21 cellular contexts compared by ENCODE assay signal in the genomic region with DNA sequence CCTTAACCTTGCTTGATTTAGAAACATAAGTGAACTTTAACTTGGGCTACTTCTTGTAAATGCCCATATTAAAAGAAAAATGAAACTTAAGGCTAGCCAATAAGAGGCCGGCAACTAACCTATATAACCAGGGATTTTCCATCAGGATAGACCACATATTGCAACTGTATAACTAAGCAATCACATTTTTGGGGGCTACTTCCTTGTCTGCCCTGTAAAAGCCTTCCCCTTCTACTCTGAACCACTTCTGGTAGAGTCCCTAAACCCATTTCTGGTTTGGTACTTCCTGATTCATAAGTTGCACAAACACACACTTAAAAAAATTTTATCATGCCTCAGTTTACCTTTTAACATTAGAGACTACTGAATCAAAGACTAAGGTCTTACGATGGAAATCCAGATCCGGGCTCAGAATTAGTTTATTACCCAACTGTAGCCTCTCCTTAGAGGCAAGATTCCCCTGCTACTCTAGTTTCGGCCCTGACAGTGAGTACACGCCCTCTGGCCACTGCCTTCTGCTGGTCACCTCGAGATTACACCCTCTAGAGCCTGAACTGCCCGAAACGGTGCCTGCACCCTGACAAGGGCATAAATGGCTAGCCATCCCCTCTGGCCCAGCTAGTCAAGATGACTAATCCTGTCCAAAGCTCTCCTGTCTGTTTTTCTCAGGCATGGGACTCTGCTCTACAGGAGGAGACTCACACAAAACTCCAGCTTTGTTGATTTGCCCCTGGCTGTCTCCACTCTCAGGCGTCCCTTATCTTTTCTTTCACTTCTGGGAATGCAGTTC.
A peak's percentile ranks its signal among the peaks of the same experiment; 100 is the strongest.
DNase-seq lines count a peak whose midpoint lies in the region; ATAC-seq and TF ChIP-seq lines count a peak whose summit lies in the region.
"Had no signal": no experiment of that assay in that cellular context is flagged by ENCODE, and none has a peak within 500 bp of the region (broad histone marks: within the 10 kb centered on the region; RNA-seq: fewer than 3 reads in every experiment).

No MANE protein-coding gene starts in this region.

- H3K27me3 Mint-ChIP-seq in osteocyte (ENCODE audit: unreplicated experiment): peaks cover 3% of the 10 kb centered on the region
- no peaks in the 10 kb centered on the region for H3K27me3 Mint-ChIP-seq in type B pancreatic cell
- H3K27me3 Mint-ChIP-seq: activated naive CD8-positive, alpha-beta T cell; central memory CD8-positive, alpha-beta T cell had no signal

- in situ Hi-C loops in brain microvascular endothelial cell (cut with HindIII; ENCODE audit: low pct_ligation_motif_present, low sequenced_read_pairs): no loop called here

- no peak overlapping the region for H3K4me3 Mint-ChIP-seq in osteocyte (ENCODE audit: unreplicated experiment)
- H3K4me3 Mint-ChIP-seq in type B pancreatic cell: no peak overlapping the region
- H3K4me3 Mint-ChIP-seq: activated naive CD8-positive, alpha-beta T cell; central memory CD8-positive, alpha-beta T cell; mesothelial cell of epicardium had no signal

- no peaks in the 10 kb centered on the region for H3K27me3 ChIP-seq in brain microvascular endothelial cell (replicated peaks)
- H3K27me3 ChIP-seq: BLaER1 treated with 17β-estradiol and CSF1 and Interleukin-3, amounts not matched to agents 10 nM and 100 nM; transverse colon had no signal

- peak; percentile 39 for TF ChIP-seq CTCF in brain microvascular endothelial cell (IDR thresholded peaks at IDR 0.05; ENCODE audit: low read depth, low read length, missing control alignments)
- TF ChIP-seq CTCF in osteocyte (IDR thresholded peaks at IDR 0.05): peak; percentile 11
- no peak for TF ChIP-seq CTCF in type B pancreatic cell (conservative IDR thresholded peaks at IDR 0.05)

- H3K27ac ChIP-seq in brain microvascular endothelial cell: no peak overlapping the region
- H3K27ac ChIP-seq: BLaER1 treated with 17β-estradiol and CSF1 and Interleukin-3, amounts not matched to agents 10 nM and 100 nM; RWPE1; transverse colon had no signal

- H3K4me3 ChIP-seq in brain microvascular endothelial cell (ENCODE audit: low read depth, low read length): no peak overlapping the region
- H3K4me3 ChIP-seq: BLaER1 treated with 17β-estradiol and CSF1 and Interleukin-3, amounts not matched to agents 10 nM and 100 nM; transverse colon had no signal

- DNase-seq in ELF-1 (ENCODE audit: low read depth, low spot score) (peak; percentile 76), M059J (ENCODE audit: low read depth) (peak; percentile 49), brain microvascular endothelial cell (peak; percentile 59), osteocyte (ENCODE audit: extremely low spot score, unreplicated experiment) (no peak), left cardiac atrium (no peak), type B pancreatic cell (ENCODE audit: extremely low spot score, unreplicated experiment) (no peak)
- DNase-seq: activated CD4-positive, alpha-beta T cell treated with anti-CD3 and anti-CD28 coated beads for 1 hour; DMS79 treated with DMSO at 0.1 percent for 48 hours; Kasumi-1; NCI-H187; NCI-H526 treated with DMSO at 0.1 percent for 48 hours; stimulated activated CD4-positive, alpha-beta T cell treated with anti-CD3 and anti-CD28 coated beads, Interleukin-4, amount 100 ng/mL, for 24 hours; T-helper 1 cell; transverse colon had no signal

- no peaks in the 10 kb centered on the region for H3K36me3 ChIP-seq in brain microvascular endothelial cell (replicated peaks)
- H3K36me3 ChIP-seq: BLaER1 treated with 17β-estradiol and CSF1 and Interleukin-3, amounts not matched to agents 10 nM and 100 nM; transverse colon had no signal

- H3K36me3 Mint-ChIP-seq in osteocyte (ENCODE audit: unreplicated experiment): peaks cover 5% of the 10 kb centered on the region
- no peaks in the 10 kb centered on the region for H3K36me3 Mint-ChIP-seq in type B pancreatic cell
- H3K36me3 Mint-ChIP-seq: activated naive CD8-positive, alpha-beta T cell; mesothelial cell of epicardium had no signal

- peaks cover 13% of the 10 kb centered on the region for H3K4me1 Mint-ChIP-seq in osteocyte (ENCODE audit: unreplicated experiment)
- no peaks in the 10 kb centered on the region for H3K4me1 Mint-ChIP-seq in type B pancreatic cell (ENCODE audit: unreplicated experiment)
- H3K4me1 Mint-ChIP-seq: central memory CD8-positive, alpha-beta T cell; mesothelial cell of epicardium had no signal

- H3K9me3 Mint-ChIP-seq in osteocyte (ENCODE audit: unreplicated experiment) (peaks cover 20% of the 10 kb centered on the region), type B pancreatic cell (peaks cover under 1% of the 10 kb centered on the region)

- no peak overlapping the region for H3K27ac Mint-ChIP-seq in osteocyte (ENCODE audit: unreplicated experiment)
- no peak overlapping the region for H3K27ac Mint-ChIP-seq in type B pancreatic cell
- H3K27ac Mint-ChIP-seq: activated naive CD8-positive, alpha-beta T cell; mesothelial cell of epicardium had no signal

- ATAC-seq in left cardiac atrium (no peak), GM18870 (IDR thresholded peaks at IDR 0.05; ENCODE audit: unreplicated experiment) (no peak), HG03520 (IDR thresholded peaks at IDR 0.05; ENCODE audit: unreplicated experiment) (no peak)

- intact Hi-C loops in left cardiac atrium (cut with DNase I): no loop called here

Comparison
In these comparisons a context has a peak if more than half of its experiments do, and no peak if none do; other contexts are left out.
1. DNase-seq: peak in ELF-1 (single experiment), M059J (single experiment) and brain microvascular endothelial cell (single experiment); none in osteocyte (single experiment), left cardiac atrium (single experiment) and type B pancreatic cell (single experiment).